1 cellular context compared by ENCODE assay signal in genomic region chr14:34450542-34450915, GRCh38.
TF ChIP-seq lines count a peak whose summit lies in the region.

No MANE protein-coding gene starts in this region.

TF ChIP-seq in HepG2, 621 proteins besides CTCF, POLR2A, EP300 and RAD21 (continued from another document and continues in another):
- TF ChIP-seq MYPOP (CRISPR knock-in tag; IDR thresholded peaks at IDR 0.05) (peak; percentile 38; the same call in 1 of the 2 replicates), HDAC2 (CRISPR knock-in tag; IDR thresholded peaks at IDR 0.05) (peak; percentile 75), EHMT2 (IDR thresholded peaks at IDR 0.05; ENCODE audit: borderline replicate concordance, low read depth, low read length) (peak; percentile 49; the same call in 1 of the 2 replicates), ZNF136 (CRISPR knock-in tag; IDR thresholded peaks at IDR 0.05; ENCODE audit: low read depth) (no peak), ZEB1 (IDR thresholded peaks at IDR 0.05; ENCODE audit: insufficient replicate concordance, low read depth) (peak; percentile 71), HMG20B (CRISPR knock-in tag; conservative IDR thresholded peaks at IDR 0.05) (peak; percentile 88), NFKBIZ (CRISPR knock-in tag; IDR thresholded peaks at IDR 0.05) (peak; percentile 39; the same call in 1 of the 2 replicates), HNF4A (CRISPR knock-in tag; IDR thresholded peaks at IDR 0.05) (peak; percentile 26; the same call in 1 of the 2 replicates), ETV5 (CRISPR knock-in tag; IDR thresholded peaks at IDR 0.05; ENCODE audit: borderline replicate concordance) (peak; percentile 84; the same call in 1 of the 2 replicates), ZKSCAN8 (CRISPR knock-in tag; IDR thresholded peaks at IDR 0.05; ENCODE audit: borderline replicate concordance) (peak; percentile 93; the same call in 1 of the 2 replicates), POLR2G (IDR thresholded peaks at IDR 0.05; ENCODE audit: low read depth, low read length) (no peak), E2F1 (CRISPR knock-in tag; IDR thresholded peaks at IDR 0.05) (no peak), RBM22 (optimal IDR thresholded peaks at IDR 0.05; ENCODE audit: low read length) (peak; percentile 49), POGZ (CRISPR knock-in tag; IDR thresholded peaks at IDR 0.05) (no peak), ZNF768 (CRISPR knock-in tag; IDR thresholded peaks at IDR 0.05) (no peak), HDAC6 (IDR thresholded peaks at IDR 0.05; ENCODE audit: low read depth, low read length) (no peak), RXRB (CRISPR knock-in tag; IDR thresholded peaks at IDR 0.05; ENCODE audit: borderline replicate concordance) (0 out of 2 replicates have a peak, but pooled peaks have one; percentile 50), PAF1 (CRISPR knock-in tag; IDR thresholded peaks at IDR 0.05) (no peak), ZNF230 (CRISPR knock-in tag; IDR thresholded peaks at IDR 0.05) (no peak), NFIC (IDR thresholded peaks at IDR 0.05; ENCODE audit: low read length) (peak; percentile 77), FOSL2 (CRISPR knock-in tag; IDR thresholded peaks at IDR 0.05) (peak; percentile 79), HHEX (CRISPR knock-in tag; IDR thresholded peaks at IDR 0.05) (peak; percentile 51; the same call in 1 of the 2 replicates), HNRNPK (IDR thresholded peaks at IDR 0.05; ENCODE audit: low read depth, low read length, poor library complexity, severe bottlenecking) (no peak), ZNF614 (CRISPR knock-in tag; IDR thresholded peaks at IDR 0.05; ENCODE audit: borderline replicate concordance) (peak; percentile 92; the same call in 1 of the 2 replicates), ZNF143 (CRISPR knock-in tag; IDR thresholded peaks at IDR 0.05) (no peak), BCL6 (CRISPR knock-in tag; IDR thresholded peaks at IDR 0.05) (peak; percentile 73), NR1H2 (CRISPR knock-in tag; IDR thresholded peaks at IDR 0.05; ENCODE audit: borderline replicate concordance, low read depth) (no peak), TEAD2 (CRISPR knock-in tag; IDR thresholded peaks at IDR 0.05) (no peak), ARID5B (CRISPR knock-in tag; IDR thresholded peaks at IDR 0.05) (peak; percentile 94), ARID4A (CRISPR knock-in tag; IDR thresholded peaks at IDR 0.05; ENCODE audit: borderline replicate concordance) (no peak; the same call in 1 of the 2 replicates), MEIS2 (CRISPR knock-in tag; IDR thresholded peaks at IDR 0.05) (no peak), ZNF331 (CRISPR knock-in tag; IDR thresholded peaks at IDR 0.05) (peak; percentile 75), ELF3 (CRISPR knock-in tag; IDR thresholded peaks at IDR 0.05) (peak; percentile 66), FOXM1 (CRISPR knock-in tag; IDR thresholded peaks at IDR 0.05) (no peak), GATAD2A (CRISPR knock-in tag; IDR thresholded peaks at IDR 0.05) (peak; percentile 93), NPAS2 (CRISPR knock-in tag; IDR thresholded peaks at IDR 0.05; ENCODE audit: borderline replicate concordance) (no peak), ZFP36L1 (CRISPR knock-in tag; IDR thresholded peaks at IDR 0.05) (0 out of 2 replicates have a peak, but pooled peaks have one; percentile 52), FOXJ3 (CRISPR knock-in tag; IDR thresholded peaks at IDR 0.05; ENCODE audit: borderline replicate concordance) (peak; percentile 52; the same call in 1 of the 2 replicates), CBFB (CRISPR knock-in tag; IDR thresholded peaks at IDR 0.05) (0 out of 2 replicates have a peak, but pooled peaks have one; percentile 28), MLLT10 (CRISPR knock-in tag; IDR thresholded peaks at IDR 0.05) (no peak), ZNF703 (CRISPR knock-in tag; IDR thresholded peaks at IDR 0.05; ENCODE audit: borderline replicate concordance) (no peak), KLF16 (CRISPR knock-in tag; IDR thresholded peaks at IDR 0.05) (peak in 1 of 2 experiments; percentile 78; a peak in 1 of 4 replicates), ZNF546 (CRISPR knock-in tag; conservative IDR thresholded peaks at IDR 0.05) (no peak), FLYWCH1 (CRISPR knock-in tag; IDR thresholded peaks at IDR 0.05) (no peak), XRCC5 (optimal IDR thresholded peaks at IDR 0.05; ENCODE audit: low read length) (no peak), RCOR2 (CRISPR knock-in tag; IDR thresholded peaks at IDR 0.05) (peak; percentile 94), FOXA3 (CRISPR knock-in tag; IDR thresholded peaks at IDR 0.05) (peak; percentile 80), ZNF121 (CRISPR knock-in tag; IDR thresholded peaks at IDR 0.05) (no peak)
- TF ChIP-seq, protein P1, sequence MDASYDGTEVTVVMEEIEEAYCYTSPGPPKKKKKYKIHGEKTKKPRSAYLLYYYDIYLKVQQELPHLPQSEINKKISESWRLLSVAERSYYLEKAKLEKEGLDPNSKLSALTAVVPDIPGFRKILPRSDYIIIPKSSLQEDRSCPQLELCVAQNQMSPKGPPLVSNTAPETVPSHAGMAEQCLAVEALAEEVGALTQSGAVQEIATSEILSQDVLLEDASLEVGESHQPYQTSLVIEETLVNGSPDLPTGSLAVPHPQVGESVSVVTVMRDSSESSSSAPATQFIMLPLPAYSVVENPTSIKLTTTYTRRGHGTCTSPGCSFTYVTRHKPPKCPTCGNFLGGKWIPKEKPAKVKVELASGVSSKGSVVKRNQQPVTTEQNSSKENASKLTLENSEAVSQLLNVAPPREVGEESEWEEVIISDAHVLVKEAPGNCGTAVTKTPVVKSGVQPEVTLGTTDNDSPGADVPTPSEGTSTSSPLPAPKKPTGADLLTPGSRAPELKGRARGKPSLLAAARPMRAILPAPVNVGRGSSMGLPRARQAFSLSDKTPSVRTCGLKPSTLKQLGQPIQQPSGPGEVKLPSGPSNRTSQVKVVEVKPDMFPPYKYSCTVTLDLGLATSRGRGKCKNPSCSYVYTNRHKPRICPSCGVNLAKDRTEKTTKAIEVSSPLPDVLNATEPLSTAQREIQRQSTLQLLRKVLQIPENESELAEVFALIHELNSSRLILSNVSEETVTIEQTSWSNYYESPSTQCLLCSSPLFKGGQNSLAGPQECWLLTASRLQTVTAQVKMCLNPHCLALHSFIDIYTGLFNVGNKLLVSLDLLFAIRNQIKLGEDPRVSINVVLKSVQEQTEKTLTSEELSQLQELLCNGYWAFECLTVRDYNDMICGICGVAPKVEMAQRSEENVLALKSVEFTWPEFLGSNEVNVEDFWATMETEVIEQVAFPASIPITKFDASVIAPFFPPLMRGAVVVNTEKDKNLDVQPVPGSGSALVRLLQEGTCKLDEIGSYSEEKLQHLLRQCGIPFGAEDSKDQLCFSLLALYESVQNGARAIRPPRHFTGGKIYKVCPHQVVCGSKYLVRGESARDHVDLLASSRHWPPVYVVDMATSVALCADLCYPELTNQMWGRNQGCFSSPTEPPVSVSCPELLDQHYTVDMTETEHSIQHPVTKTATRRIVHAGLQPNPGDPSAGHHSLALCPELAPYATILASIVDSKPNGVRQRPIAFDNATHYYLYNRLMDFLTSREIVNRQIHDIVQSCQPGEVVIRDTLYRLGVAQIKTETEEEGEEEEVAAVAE (CRISPR knock-in tag; IDR thresholded peaks at IDR 0.05; ENCODE audit: borderline replicate concordance) = peak; percentile 91
- TF ChIP-seq, protein P2, sequence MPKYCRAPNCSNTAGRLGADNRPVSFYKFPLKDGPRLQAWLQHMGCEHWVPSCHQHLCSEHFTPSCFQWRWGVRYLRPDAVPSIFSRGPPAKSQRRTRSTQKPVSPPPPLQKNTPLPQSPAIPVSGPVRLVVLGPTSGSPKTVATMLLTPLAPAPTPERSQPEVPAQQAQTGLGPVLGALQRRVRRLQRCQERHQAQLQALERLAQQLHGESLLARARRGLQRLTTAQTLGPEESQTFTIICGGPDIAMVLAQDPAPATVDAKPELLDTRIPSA (CRISPR knock-in tag; IDR thresholded peaks at IDR 0.05; ENCODE audit: borderline replicate concordance) = no peak
- TF ChIP-seq, protein P3, sequence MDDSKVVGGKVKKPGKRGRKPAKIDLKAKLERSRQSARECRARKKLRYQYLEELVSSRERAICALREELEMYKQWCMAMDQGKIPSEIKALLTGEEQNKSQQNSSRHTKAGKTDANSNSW (CRISPR knock-in tag; IDR thresholded peaks at IDR 0.05; ENCODE audit: borderline replicate concordance) = no peak
- TF ChIP-seq, protein P4, sequence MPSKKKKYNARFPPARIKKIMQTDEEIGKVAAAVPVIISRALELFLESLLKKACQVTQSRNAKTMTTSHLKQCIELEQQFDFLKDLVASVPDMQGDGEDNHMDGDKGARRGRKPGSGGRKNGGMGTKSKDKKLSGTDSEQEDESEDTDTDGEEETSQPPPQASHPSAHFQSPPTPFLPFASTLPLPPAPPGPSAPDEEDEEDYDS (CRISPR knock-in tag; IDR thresholded peaks at IDR 0.05) = peak; percentile 36; the same call in 1 of the 2 replicates
- TF ChIP-seq, protein P5, sequence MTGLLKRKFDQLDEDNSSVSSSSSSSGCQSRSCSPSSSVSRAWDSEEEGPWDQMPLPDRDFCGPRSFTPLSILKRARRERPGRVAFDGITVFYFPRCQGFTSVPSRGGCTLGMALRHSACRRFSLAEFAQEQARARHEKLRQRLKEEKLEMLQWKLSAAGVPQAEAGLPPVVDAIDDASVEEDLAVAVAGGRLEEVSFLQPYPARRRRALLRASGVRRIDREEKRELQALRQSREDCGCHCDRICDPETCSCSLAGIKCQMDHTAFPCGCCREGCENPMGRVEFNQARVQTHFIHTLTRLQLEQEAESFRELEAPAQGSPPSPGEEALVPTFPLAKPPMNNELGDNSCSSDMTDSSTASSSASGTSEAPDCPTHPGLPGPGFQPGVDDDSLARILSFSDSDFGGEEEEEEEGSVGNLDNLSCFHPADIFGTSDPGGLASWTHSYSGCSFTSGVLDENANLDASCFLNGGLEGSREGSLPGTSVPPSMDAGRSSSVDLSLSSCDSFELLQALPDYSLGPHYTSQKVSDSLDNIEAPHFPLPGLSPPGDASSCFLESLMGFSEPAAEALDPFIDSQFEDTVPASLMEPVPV (CRISPR knock-in tag; IDR thresholded peaks at IDR 0.05) = 0 out of 2 replicates have a peak, but pooled peaks have one; percentile 57
